ENCODE assay signal across 8 cellular contexts in the genomic region with DNA sequence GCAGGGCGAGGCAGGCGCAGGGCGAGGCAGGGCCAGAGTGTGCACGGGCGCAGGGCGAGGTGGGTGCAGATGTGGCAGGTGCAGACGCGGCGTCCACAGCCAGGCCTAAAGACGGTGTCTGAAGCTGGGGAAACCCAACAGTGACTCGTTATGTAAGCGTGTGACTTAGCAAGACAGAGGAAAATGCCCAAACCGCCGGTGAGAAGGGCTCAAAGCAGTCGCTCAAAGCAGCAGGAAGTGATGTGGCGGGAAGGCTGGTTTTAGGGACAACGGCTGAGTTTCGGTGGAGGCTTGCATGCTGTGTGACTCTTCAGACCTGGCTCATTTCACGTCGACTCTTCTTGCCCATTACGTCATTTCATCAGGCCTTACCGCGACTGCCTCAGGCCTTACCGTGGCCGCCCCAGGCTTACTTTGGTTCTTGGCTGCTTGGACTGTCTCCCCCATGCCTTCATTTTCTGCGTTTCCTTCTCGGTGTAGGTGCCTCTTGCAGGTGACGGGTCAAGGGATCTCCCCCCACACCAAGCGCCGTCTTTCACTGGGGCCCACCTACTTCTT. TPM values are rescaled to one million over a fixed set of nuclear protein-coding genes. Genes with fewer than 3 reads are reported as not detected.
DNase-seq lines count a peak whose midpoint lies in the region; ATAC-seq and TF ChIP-seq lines count a peak whose summit lies in the region.

No MANE protein-coding gene starts in this region.

- no peaks in the 10 kb centered on the region for H3K27me3 ChIP-seq in CD4-positive, alpha-beta T cell (ENCODE audit: control insufficient read depth, insufficient read depth, low read length)

- CTCF ChIA-PET in CD4-positive, alpha-beta T cell (lab: Charles Lee), result interaction anchor here (1.2 kb wide), 1 partner anchor 48 kb away, joined by 3 read pairs; no protein-coding TSS in a partner anchor

- H3K9me3 ChIP-seq in CD4-positive, alpha-beta T cell (ENCODE audit: control insufficient read depth, low read length), result no peaks in the 10 kb centered on the region

- H3K4me1 Mint-ChIP-seq in CD4-positive, alpha-beta T cell (ENCODE audit: low read depth), result peaks cover 13% of the 10 kb centered on the region

- peak; percentile 81 for ATAC-seq in CD4-positive, alpha-beta T cell (ENCODE audit: poor library complexity)
- ATAC-seq in GM19463 (IDR thresholded peaks at IDR 0.05; ENCODE audit: unreplicated experiment) (peak; percentile 90), HG03558 (IDR thresholded peaks at IDR 0.05; ENCODE audit: extremely low read depth, unreplicated experiment) (peak; percentile 61), left colon (no peak)

- intact Hi-C loops in CD4-positive, alpha-beta T cell (cut with DNase I, micrococcal nuclease), result no loop called here
- intact Hi-C loops in left colon (cut with DNase I, micrococcal nuclease), result no loop called here

- H3K9me3 Mint-ChIP-seq in CD4-positive, alpha-beta T cell, result no peaks in the 10 kb centered on the region

- H3K27ac ChIP-seq in CD4-positive, alpha-beta T cell (ENCODE audit: low read depth, low read length), result no peak overlapping the region

- peak overlapping the region; percentile 74 for H3K27ac Mint-ChIP-seq in CD4-positive, alpha-beta T cell

- TF ChIP-seq CTCF in CD4-positive, alpha-beta T cell (IDR thresholded peaks at IDR 0.05), result no peak

- POLR2A ChIA-PET in CD4-positive, alpha-beta T cell (lab: Charles Lee), result no interaction called here

- H3K36me3 Mint-ChIP-seq in CD4-positive, alpha-beta T cell (ENCODE audit: low read depth), result no peaks in the 10 kb centered on the region

- DNase-seq in CD4-positive, alpha-beta T cell, result peak; percentile 33 to 61 (median 47)
- peak; percentile 67 to 79 for DNase-seq in activated CD4-positive, alpha-beta T cell treated with anti-CD3 and anti-CD28 coated beads for 24 hours (ENCODE audit: low read depth in 2 of 2)
- DNase-seq in effector CD8-positive, alpha-beta T cell (lab: John Stamatoyannopoulos, UW), result peak; percentile 33
- DNase-seq in stimulated activated CD8-positive, alpha-beta memory T cell treated with anti-CD3 and anti-CD28 coated beads, Interleukin-12 subunit alpha, Interleukin-12 subunit beta, amount 100 ng/mL, for 1 hour (ENCODE audit: low read depth), result peak; percentile 43
- DNase-seq in cerebellum (ENCODE audit: low spot score), result no peak
- DNase-seq in left colon, result no peak

- peaks cover 8% of the 10 kb centered on the region for H3K27me3 Mint-ChIP-seq in CD4-positive, alpha-beta T cell

- peak overlapping the region; percentile 80 for H3K4me3 Mint-ChIP-seq in CD4-positive, alpha-beta T cell

RNA-seq across cellular contexts. Expression of a gene that starts 50.5 kb away (rescaled TPM):
- 10 to 100 TPM; 82.4 to 84.1 TPM for total RNA-seq in CD4-positive, alpha-beta T cell
- 27.8 TPM for total RNA-seq in cerebellum
- total RNA-seq in left colon, result 10 to 100 TPM; 65.2 to 75.1 TPM

Comparison
In these comparisons a context has a peak if more than half of its experiments do, and no peak if none do; other contexts are left out.
1. DNase-seq: peak in CD4-positive, alpha-beta T cell (10 of 10), activated CD4-positive, alpha-beta T cell treated with anti-CD3 and anti-CD28 coated beads for 24 hours (2 of 2), effector CD8-positive, alpha-beta T cell (single experiment) and stimulated activated CD8-positive, alpha-beta memory T cell treated with anti-CD3 and anti-CD28 coated beads, Interleukin-12 subunit alpha, Interleukin-12 subunit beta, amount 100 ng/mL, for 1 hour (single experiment); none in cerebellum (single experiment) and left colon (0 of 2).